In the genomic region with DNA sequence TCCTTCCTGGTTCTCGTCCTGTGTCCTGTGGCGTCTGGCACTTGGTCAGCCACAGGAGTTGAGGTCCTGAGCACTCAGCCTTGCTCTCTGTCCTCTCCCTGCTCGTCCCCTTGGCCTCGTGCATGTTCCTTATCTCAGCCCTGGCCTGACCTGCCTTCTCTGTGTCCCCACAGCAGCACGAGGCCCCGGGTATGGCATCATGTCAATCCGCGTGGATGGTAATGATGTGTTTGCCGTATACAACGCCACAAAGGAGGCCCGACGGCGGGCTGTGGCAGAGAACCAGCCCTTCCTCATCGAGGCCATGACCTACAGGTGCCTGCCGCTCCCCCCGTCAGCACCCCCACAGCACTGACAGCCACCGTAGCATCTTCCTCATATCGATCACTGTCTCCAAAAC, we compare ENCODE assay signal across 26 cellular contexts. TPM values are rescaled to one million over a fixed set of nuclear protein-coding genes. Genes with fewer than 3 reads are reported as not detected.
"Had no signal": no experiment of that assay in that cellular context is flagged by ENCODE, and none has a peak within 500 bp of the region (broad histone marks: within the 10 kb centered on the region; RNA-seq: fewer than 3 reads in every experiment).

No MANE protein-coding gene starts in this region.

- ATAC-seq: activated naive CD4-positive, alpha-beta T cell treated with anti-CD3 and anti-CD28 coated beads, Interleukin-2, amount 50 U/mL, for 72 hours; PC-3; T-helper 17 cell had no signal

- H3K36me3 ChIP-seq: breast epithelium had no signal

- H3K27ac ChIP-seq: breast epithelium, KMS-11 had no signal

- H3K27ac Mint-ChIP-seq: activated B cell treated with CpG ODN at 0.5 μM for 24 hours; activated CD4-positive, alpha-beta memory T cell treated with anti-CD3 and anti-CD28 coated beads for 36 hours; activated CD4-positive, alpha-beta T cell treated with anti-CD3 and anti-CD28 coated beads, Interleukin-2, amount 10 ng/mL, durations not matched to agents 7 days and 5 days; activated T-helper 2 cell treated with anti-CD3 and anti-CD28 coated beads, Interferon-gamma antibody, Interleukin-2, Interleukin-4, amounts not matched to agents 10 μg/mL and 5 μg/mL and 100 μg/mL, durations not matched to agents 14 hours and 24 hours and 36 hours had no signal

- H3K36me3 Mint-ChIP-seq: activated naive CD4-positive, alpha-beta T cell treated with anti-CD3 and anti-CD28 coated beads, Interleukin-2, amount 50 U/mL, for 72 hours had no signal

- H3K4me2 ChIP-seq: KMS-11 had no signal

- H3K9me3 ChIP-seq: breast epithelium, MG63 had no signal

- H3K27me3 Mint-ChIP-seq: activated B cell treated with CpG ODN at 0.5 μM for 24 hours; activated CD4-positive, alpha-beta memory T cell treated with anti-CD3 and anti-CD28 coated beads for 36 hours; activated CD4-positive, alpha-beta T cell treated with anti-CD3 and anti-CD28 coated beads, Interleukin-2, amount 10 ng/mL, durations not matched to agents 7 days and 5 days; IgD-negative memory B cell; T-helper 17 cell had no signal

- H3K9ac ChIP-seq: KMS-11 had no signal

- H3K9me3 Mint-ChIP-seq: activated B cell treated with CpG ODN at 0.5 μM for 24 hours; activated CD4-positive, alpha-beta memory T cell treated with anti-CD3 and anti-CD28 coated beads for 36 hours; activated CD4-positive, alpha-beta T cell treated with anti-CD3 and anti-CD28 coated beads, Interleukin-2, amount 10 ng/mL, durations not matched to agents 7 days and 5 days; activated naive CD4-positive, alpha-beta T cell treated with anti-CD3 and anti-CD28 coated beads, Interleukin-2, amount 50 U/mL, for 72 hours; activated T-helper 2 cell treated with anti-CD3 and anti-CD28 coated beads, Interferon-gamma antibody, Interleukin-2, Interleukin-4, amounts not matched to agents 10 μg/mL and 5 μg/mL and 100 μg/mL, durations not matched to agents 14 hours and 24 hours and 36 hours; IgD-negative memory B cell had no signal

- H3K27me3 ChIP-seq: breast epithelium, MG63 had no signal

- H3K4me3 Mint-ChIP-seq: activated B cell treated with CpG ODN at 0.5 μM for 24 hours; activated CD4-positive, alpha-beta memory T cell treated with anti-CD3 and anti-CD28 coated beads for 36 hours; activated CD4-positive, alpha-beta T cell treated with anti-CD3 and anti-CD28 coated beads, Interleukin-2, amount 10 ng/mL, durations not matched to agents 7 days and 5 days; T-helper 17 cell had no signal

- H3K4me1 ChIP-seq: breast epithelium had no signal

- DNase-seq: activated B cell treated with CpG ODN at 0.5 μM for 24 hours; activated CD4-positive, alpha-beta memory T cell treated with anti-CD3 and anti-CD28 coated beads for 36 hours; activated CD4-positive, alpha-beta T cell treated with anti-CD3 and anti-CD28 coated beads, Interleukin-2, amount 10 ng/mL, durations not matched to agents 7 days and 5 days; activated CD8-positive, alpha-beta memory T cell treated with anti-CD3 and anti-CD28 coated beads for 24 hours; activated T-cell treated with anti-CD3 and anti-CD28 coated beads, Interleukin-2, amount 50 U/mL, for 48 hours; anterior cingulate cortex; caudate nucleus; MG63; MV-4-11; NCI-H1105; NCI-H1436; NCI-H1694 treated with DMSO at 0.1 percent for 48 hours; NCI-H2029 treated with DMSO at 0.1 percent for 48 hours; NCI-H524; PC-3; SHP77 treated with DMSO at 0.1 percent for 48 hours; T-helper 17 cell; T-helper 9 cell had no signal

- H3K4me3 ChIP-seq: breast epithelium, MG63 had no signal

RNA-seq across cellular contexts. Expression of gene B3GNT8, which starts 4.7 kb away (rescaled TPM):
- total RNA-seq: SK-MEL-5 had no signal

RNA-seq across cellular contexts. Expression of gene ERICH4, which starts 20.5 kb away (rescaled TPM):
- total RNA-seq: activated B cell treated with CpG ODN at 0.5 μM for 24 hours; activated CD4-positive, alpha-beta memory T cell treated with anti-CD3 and anti-CD28 coated beads for 36 hours; activated CD4-positive, alpha-beta T cell treated with anti-CD3 and anti-CD28 coated beads, Interleukin-2, amount 10 ng/mL, durations not matched to agents 7 days and 5 days; activated naive CD4-positive, alpha-beta T cell treated with anti-CD3 and anti-CD28 coated beads, Interleukin-2, amount 50 U/mL, for 72 hours; activated T-helper 2 cell treated with anti-CD3 and anti-CD28 coated beads, Interferon-gamma antibody, Interleukin-2, Interleukin-4, amounts not matched to agents 10 μg/mL and 5 μg/mL and 100 μg/mL, durations not matched to agents 14 hours and 24 hours and 36 hours; breast epithelium; chondrocyte; PC-3; SK-MEL-5; T-helper 17 cell had no signal
- polyA plus RNA-seq: adipose tissue, IgD-negative memory B cell had no signal
